In the genomic region with DNA sequence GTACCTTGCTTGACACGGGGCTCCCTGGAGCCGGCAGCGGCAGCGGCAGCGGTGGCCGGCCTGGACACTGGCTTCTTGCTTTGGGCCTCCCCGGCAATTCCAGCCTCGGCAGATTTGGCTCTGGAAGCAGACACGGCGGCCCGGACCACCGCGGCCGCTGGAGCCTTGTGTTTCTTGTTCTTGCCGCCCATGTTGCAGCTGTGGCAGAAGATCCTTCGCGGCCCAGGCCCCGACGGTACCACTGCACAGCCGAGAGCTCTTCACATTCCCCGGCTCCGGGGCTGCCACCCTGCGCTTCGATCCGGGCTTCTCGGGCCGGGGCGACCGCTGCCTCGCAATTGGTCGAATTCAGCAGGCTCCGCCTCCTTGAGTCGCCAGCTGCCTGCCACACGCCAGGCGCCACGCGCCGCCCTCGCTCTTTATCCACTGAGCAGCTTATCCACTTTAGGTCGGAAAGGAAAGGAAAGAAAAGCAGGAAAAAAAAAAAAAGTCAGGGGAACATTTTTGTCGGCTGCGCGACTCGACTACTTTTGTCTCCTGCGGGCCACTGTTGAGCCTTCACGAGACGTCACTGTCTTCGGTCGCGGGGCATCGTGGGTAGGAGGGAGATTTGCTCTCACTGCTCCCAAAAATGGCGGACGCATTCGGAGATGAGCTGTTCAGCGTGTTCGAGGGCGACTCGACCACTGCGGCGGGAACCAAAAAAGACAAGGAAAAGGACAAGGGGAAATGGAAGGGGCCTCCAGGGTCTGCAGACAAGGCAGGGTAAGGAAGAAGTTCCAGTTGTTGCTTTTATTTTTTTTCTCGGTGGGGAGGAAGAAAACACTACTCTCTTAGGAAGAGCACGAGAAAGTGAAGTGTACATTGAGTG, we compare ENCODE assay signal across 8 cellular contexts.
DNase-seq lines count a peak whose midpoint lies in the region; ATAC-seq and TF ChIP-seq lines count a peak whose summit lies in the region.

TSS of gene DHX29 (minus strand) at position 312 of the 871 bp plus-strand sequence. CDS start at position 191, 121 bp downstream.
TSS of gene MTREX (plus strand) at position 607 of the 871 bp plus-strand sequence. CDS start at position 632, 25 bp downstream.

- H3K4me3 ChIP-seq in OCI-LY1 (ENCODE audit: low read depth, low read length, poor library complexity, severe bottlenecking): peak within 1 kb of the TSS; percentile 74

- peaks cover 83% of the 10 kb centered on the region for H3K79me2 ChIP-seq in OCI-LY1 (ENCODE audit: insufficient read depth, low read length)

- no peaks in the 10 kb centered on the region for H3K9me3 ChIP-seq in OCI-LY1 (ENCODE audit: low read length)

- H3K4me1 ChIP-seq in OCI-LY1 (ENCODE audit: insufficient read depth, low read length, severe bottlenecking): peaks cover 46% of the 10 kb centered on the region

- no peak for TF ChIP-seq CTCF in OCI-LY1 (IDR thresholded peaks at IDR 0.05; ENCODE audit: low read length)

- H3K4me2 ChIP-seq in OCI-LY1 (ENCODE audit: low read length): peak within 1 kb of the TSS; percentile 87

- peak within 1 kb of the TSS; percentile 58 for H3K27ac ChIP-seq in OCI-LY1 (ENCODE audit: low read depth, low read length, poor library complexity, severe bottlenecking)

- no peaks in the 10 kb centered on the region for H3F3A ChIP-seq in OCI-LY1 (ENCODE audit: insufficient read depth, low read length)

- no peaks in the 10 kb centered on the region for H3K27me3 ChIP-seq in OCI-LY1 (ENCODE audit: insufficient read depth, low read length)

- peaks cover 32% of the 10 kb centered on the region for H3K36me3 ChIP-seq in OCI-LY1 (ENCODE audit: insufficient read depth, low read length)

- peak; percentile 98 for DNase-seq in DMS 273 (lab: John Stamatoyannopoulos, UW; ENCODE audit: unreplicated experiment)
- peak; percentile 56 for DNase-seq in HuH-7 (ENCODE audit: low spot score)
- peak; percentile 84 for DNase-seq in activated CD8-positive, alpha-beta memory T cell treated with anti-CD3 and anti-CD28 coated beads, Interleukin-2, amount 50 U/mL, for 4 hours
- peak; percentile 86 for DNase-seq in epidermal melanocyte (ENCODE audit: insufficient read length, low spot score)
- peak; percentile 97 for DNase-seq in midbrain (lab: John Stamatoyannopoulos, UW)
- peak; percentile 71 to 78 for DNase-seq in stimulated activated CD8-positive, alpha-beta memory T cell treated with anti-CD3 and anti-CD28 coated beads, Interleukin-2, amount 100 ng/mL, for 1 hour (ENCODE audit: low read depth in 2 of 2)

- no peaks in the 10 kb centered on the region for H3K9me2 ChIP-seq in OCI-LY1 (ENCODE audit: low read depth, low read length)

- no peaks in the 10 kb centered on the region for H4K20me1 ChIP-seq in OCI-LY1 (ENCODE audit: insufficient read depth, low read length)

- H2AFZ ChIP-seq in OCI-LY1 (ENCODE audit: low read length): no peak within 1 kb of the TSS

- H3K9ac ChIP-seq in OCI-LY1 (ENCODE audit: low read length): peak within 1 kb of the TSS; percentile 89

- peak; percentile 93 for ATAC-seq in GM21526 (IDR thresholded peaks at IDR 0.05; ENCODE audit: low FRiP score, unreplicated experiment)

Comparison
In these comparisons a context has a peak if more than half of its experiments do, and no peak if none do; other contexts are left out.
1. Peak in every context shown above with its lines: DNase-seq, ATAC-seq, H3K4me3 ChIP-seq and H3K27ac ChIP-seq.